Comparison of ENCODE assay signal across 7 cellular contexts in the genomic region with DNA sequence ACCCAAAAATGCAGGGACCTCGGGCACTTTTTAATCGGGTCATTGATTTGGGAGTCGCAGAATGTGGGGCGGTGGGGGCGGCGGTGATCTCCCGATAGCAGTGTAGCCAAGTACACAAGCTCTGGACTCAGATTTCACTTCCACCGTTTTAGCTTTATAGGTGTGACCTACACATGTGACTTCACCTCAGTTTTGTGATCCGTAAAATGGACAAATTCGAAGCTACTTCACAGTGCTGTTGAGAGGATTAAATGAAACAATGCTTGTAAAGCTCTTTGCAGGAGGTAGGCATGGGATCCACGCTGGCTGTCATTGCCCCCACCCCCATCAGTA. TPM values are rescaled to one million over a fixed set of nuclear protein-coding genes. Genes with fewer than 3 reads are reported as not detected.
A peak's percentile ranks its signal among the peaks of the same experiment; 100 is the strongest.
DNase-seq lines count a peak whose midpoint lies in the region; ATAC-seq and TF ChIP-seq lines count a peak whose summit lies in the region.
"Had no signal": no experiment of that assay in that cellular context is flagged by ENCODE, and none has a peak within 500 bp of the region (broad histone marks: within the 10 kb centered on the region; RNA-seq: fewer than 3 reads in every experiment).

No MANE protein-coding gene starts in this region.

- ATAC-seq in HG03457 (IDR thresholded peaks at IDR 0.05; ENCODE audit: unreplicated experiment), result no peak
- ATAC-seq in HG03354 (IDR thresholded peaks at IDR 0.05; ENCODE audit: poor library complexity, severe bottlenecking, unreplicated experiment), result no peak

- intact Hi-C loops in esophagus squamous epithelium (cut with DNase I), result no loop called here

- no peaks in the 10 kb centered on the region for H3K9me3 ChIP-seq in BLaER1
- no peaks in the 10 kb centered on the region for H3K9me3 ChIP-seq in esophagus squamous epithelium

- no peak for TF ChIP-seq POLR2A in esophagus squamous epithelium (IDR thresholded peaks at IDR 0.05)

- H4K20me1 ChIP-seq in BLaER1, result peaks cover 76% of the 10 kb centered on the region

- H3K4me1 ChIP-seq in BLaER1 (peaks cover 46% of the 10 kb centered on the region), esophagus squamous epithelium (peaks cover 17 to 54% (median 33%) of the 10 kb centered on the region in 3 donors)

- peak overlapping the region; percentile 84 for H3K4me2 ChIP-seq in BLaER1

- H3K4me3 ChIP-seq in BLaER1 (peak overlapping the region; percentile 89), esophagus squamous epithelium (peak overlapping the region; percentile 77 to 98 (median 88))

- peak overlapping the region; percentile 98 for H3K9ac ChIP-seq in BLaER1

- H3K36me3 ChIP-seq in BLaER1 (peaks cover 66% of the 10 kb centered on the region), esophagus squamous epithelium (peaks cover 0 to 47% (median 0%) of the 10 kb centered on the region in 3 donors)

- 4% methylated on average over 11 of the region's 11 CpGs for whole genome bisulfite sequencing in esophagus squamous epithelium, 2 donors

- H3K27me3 ChIP-seq in BLaER1 (no peaks in the 10 kb centered on the region), esophagus squamous epithelium (no peaks in the 10 kb centered on the region)

- DNase-seq in NAMALWA (ENCODE audit: low spot score), result peak; percentile 61
- no peak for DNase-seq in esophagus squamous epithelium (lab: John Stamatoyannopoulos, UW)
- no peak for DNase-seq in substantia nigra (lab: John Stamatoyannopoulos, UW)

- no peak for TF ChIP-seq CTCF in esophagus squamous epithelium (IDR thresholded peaks at IDR 0.05)

- H3K27ac ChIP-seq in BLaER1 (peak overlapping the region; percentile 99), esophagus squamous epithelium (peak overlapping the region; percentile 92 to 96 (median 96)), substantia nigra (ENCODE audit: low read depth, low read length, poor library complexity, severe bottlenecking) (peak overlapping the region; percentile 90)

RNA-seq across cellular contexts. Expression of gene RITA1, which starts 0.5 kb away (rescaled TPM):
- 10 to 100 TPM; 17.0 to 30.0 (median 20.3) TPM for total RNA-seq in esophagus squamous epithelium

RNA-seq across cellular contexts. Expression of gene DDX54, which starts 0.7 kb away (rescaled TPM):
- total RNA-seq in esophagus squamous epithelium, result 10 to 100 TPM; 35.3 to 80.5 (median 65.2) TPM

RNA-seq across cellular contexts. Expression of gene TPCN1, which starts 35.3 kb away (rescaled TPM):
- 10 to 100 TPM; 15.5 to 48.8 (median 34.5) TPM for total RNA-seq in esophagus squamous epithelium

RNA-seq across cellular contexts. Expression of gene CFAP73, which starts 36.5 kb away (rescaled TPM):
- total RNA-seq in esophagus squamous epithelium, result under 1 TPM in 1 of 4 donors, not detected in 3; 0.26 TPM
- total RNA-seq: RPMI7951 had no signal

RNA-seq across cellular contexts. Expression of gene RASAL1, which starts 50.4 kb away (rescaled TPM):
- total RNA-seq in esophagus squamous epithelium, result 10 to 100 TPM; 17.4 to 98.7 (median 56.6) TPM
- total RNA-seq: RPMI7951 had no signal
